In genomic region chr11:6610591-6610990, GRCh38 we compare ENCODE assay signal across 9 cellular contexts. TPM values are rescaled to one million over a fixed set of nuclear protein-coding genes. Genes with fewer than 3 reads are reported as not detected.
DNase-seq lines count a peak whose midpoint lies in the region; ATAC-seq and TF ChIP-seq lines count a peak whose summit lies in the region.
"Had no signal": no experiment of that assay in that cellular context is flagged by ENCODE, and none has a peak within 500 bp of the region (broad histone marks: within the 10 kb centered on the region; RNA-seq: fewer than 3 reads in every experiment).

No MANE protein-coding gene starts in this region.

- no peaks in the 10 kb centered on the region for H3K9me3 ChIP-seq in CD8-positive, alpha-beta T cell (ENCODE audit: low read length)
- H3K9me3 ChIP-seq in Peyer's patch (no peaks in the 10 kb centered on the region), osteoblast (ENCODE audit: low read depth, low read length) (no peaks in the 10 kb centered on the region)

- ATAC-seq in CD8-positive, alpha-beta T cell, result no peak
- ATAC-seq in HG02623 (IDR thresholded peaks at IDR 0.05; ENCODE audit: unreplicated experiment), result no peak

- no peaks in the 10 kb centered on the region for H3K27me3 Mint-ChIP-seq in CD8-positive, alpha-beta T cell (ENCODE audit: low read depth)

- no peak for TF ChIP-seq CTCF in CD8-positive, alpha-beta T cell (IDR thresholded peaks at IDR 0.05)
- TF ChIP-seq CTCF in Peyer's patch (IDR thresholded peaks at IDR 0.05) (no peak), osteoblast (IDR thresholded peaks at IDR 0.05; ENCODE audit: extremely low read depth, low read depth, low read length) (no peak)

- peaks cover 47% of the 10 kb centered on the region for H3K4me1 ChIP-seq in CD8-positive, alpha-beta T cell (ENCODE audit: insufficient read depth, low read length)
- H3K4me1 ChIP-seq in Peyer's patch (peaks cover 0 to 60% (median 16%) of the 10 kb centered on the region in 4 donors), osteoblast (ENCODE audit: insufficient read depth, low read length) (peaks cover 57% of the 10 kb centered on the region)

- no peak overlapping the region for H2AFZ ChIP-seq in osteoblast (ENCODE audit: low read length)

- H3K4me2 ChIP-seq in osteoblast (ENCODE audit: insufficient read depth, low read length), result peak overlapping the region; percentile 82

- peak overlapping the region; percentile 92 for H3K4me3 Mint-ChIP-seq in CD8-positive, alpha-beta T cell

- peaks cover 54% of the 10 kb centered on the region for H3K4me1 Mint-ChIP-seq in CD8-positive, alpha-beta T cell (ENCODE audit: low read depth)

- no peaks in the 10 kb centered on the region for H3K9me3 Mint-ChIP-seq in CD8-positive, alpha-beta T cell

- no peak overlapping the region for H3K27ac ChIP-seq in CD8-positive, alpha-beta T cell (ENCODE audit: low read depth, low read length)
- H3K27ac ChIP-seq in Peyer's patch, result peak overlapping the region in 3 of 4 donors; percentile 93 to 99 (median 94)
- peak overlapping the region; percentile 97 for H3K27ac ChIP-seq in epithelial cell of prostate
- peak overlapping the region; percentile 65 for H3K27ac ChIP-seq in osteoblast (ENCODE audit: low read depth, low read length)

- H3K36me3 ChIP-seq in CD8-positive, alpha-beta T cell (ENCODE audit: insufficient read depth, low read length), result peaks cover 34% of the 10 kb centered on the region
- peaks cover 0 to 47% (median 3%) of the 10 kb centered on the region in 3 donors for H3K36me3 ChIP-seq in Peyer's patch
- H3K36me3 ChIP-seq in osteoblast (ENCODE audit: insufficient read depth, low read length), result peaks cover 58% of the 10 kb centered on the region

- H3K27ac Mint-ChIP-seq in CD8-positive, alpha-beta T cell, result peak overlapping the region; percentile 95

- no peaks in the 10 kb centered on the region for H3K27me3 ChIP-seq in CD8-positive, alpha-beta T cell (ENCODE audit: insufficient read depth, low read length)
- H3K27me3 ChIP-seq in Peyer's patch, result no peaks in the 10 kb centered on the region
- no peaks in the 10 kb centered on the region for H3K27me3 ChIP-seq in osteoblast (ENCODE audit: insufficient read depth, low read length)

- H3K4me3 ChIP-seq in CD8-positive, alpha-beta T cell (ENCODE audit: low read depth, low read length), result no peak overlapping the region
- H3K4me3 ChIP-seq in Peyer's patch (peak overlapping the region in 1 of 4 donors; percentile 71), osteoblast (ENCODE audit: insufficient read depth, low read length) (peak overlapping the region; percentile 78)

- POLR2A ChIA-PET in CD8-positive, alpha-beta T cell (lab: Charles Lee), result interaction anchor here (0.8 to 6.5 kb wide), 4 partner anchors 8 to 72 kb away, joined by 5 to 97 read pairs (median 14); partner anchors contain the start of genes MRPL17 and TPP1

- no peak for TF ChIP-seq POLR2A in Peyer's patch (IDR thresholded peaks at IDR 0.05)

- intact Hi-C loops in CD8-positive, alpha-beta T cell (cut with DNase I, micrococcal nuclease), result loop anchor here (5.0 to 10.0 kb wide), 3 partner anchors 127 to 926 kb away; partner anchors contain the start of genes SMPD1 (in 1 of the 2), TRIM22 (in 1 of the 2) and TRIM5 (in 1 of the 2)

- H3K36me3 Mint-ChIP-seq in CD8-positive, alpha-beta T cell, result peaks cover 46% of the 10 kb centered on the region

- peaks cover 12% of the 10 kb centered on the region for H4K20me1 ChIP-seq in osteoblast (ENCODE audit: insufficient read depth, low read length)

- DNase-seq in CD8-positive, alpha-beta T cell, result peak in 1 of 7 experiments; percentile 46
- DNase-seq in Peyer's patch, result peak in 1 of 3 donors; percentile 45
- DNase-seq in epithelial cell of prostate (ENCODE audit: low read depth, low spot score), result no peak
- no peak for DNase-seq in osteoblast (ENCODE audit: insufficient read length, low spot score, missing footprints)
- DNase-seq in activated CD4-positive, CD25-positive, alpha-beta regulatory T cell treated with anti-CD3 and anti-CD28 coated beads, Interleukin-2, amount 50 U/mL, for 72 hours, result no peak
- DNase-seq in HK-2 (ENCODE audit: unreplicated experiment), result no peak
- no peak for DNase-seq in stimulated activated CD4-positive, alpha-beta T cell treated with anti-CD3 and anti-CD28 coated beads, Interleukin-12 subunit alpha, Interleukin-12 subunit beta, amount 100 ng/mL, for 4 hours
- DNase-seq: NCI-H1092 treated with DMSO at 0.1 percent for 48 hours had no signal

- CTCF ChIA-PET in CD8-positive, alpha-beta T cell (lab: Charles Lee), result interaction anchor here (2.0 to 6.6 kb wide), 4 partner anchors 13 to 95 kb away, joined by 7 to 51 read pairs (median 13); partner anchors contain the start of gene MRPL17

- peaks cover 55% of the 10 kb centered on the region for H3K79me2 ChIP-seq in osteoblast (ENCODE audit: insufficient read depth, low read length)

RNA-seq across cellular contexts. Expression of gene TAF10, which starts 1.4 kb away (rescaled TPM):
- total RNA-seq in CD8-positive, alpha-beta T cell, result 100 to 1,000 TPM; 158 to 161 TPM
- total RNA-seq in Peyer's patch, result 10 to 100 TPM; 55.9 to 90.8 (median 74.5) TPM
- total RNA-seq in osteoblast, result 23.5 and 28.0 TPM in 2 replicates

RNA-seq across cellular contexts. Expression of gene ILK, which starts 7.0 kb away (rescaled TPM):
- 10 to 100 TPM; 26.6 to 31.6 TPM for total RNA-seq in CD8-positive, alpha-beta T cell
- total RNA-seq in Peyer's patch, result 100 to 1,000 TPM in 2 of 4 donors, 10 to 100 TPM in 2; 81.1 to 121 (median 97.3) TPM
- total RNA-seq in osteoblast, result 151 and 176 TPM in 2 replicates

RNA-seq across cellular contexts. Expression of gene RRP8, which starts 7.2 kb away (rescaled TPM):
- total RNA-seq in CD8-positive, alpha-beta T cell, result 10 to 100 TPM; 29.1 to 31.3 TPM
- 10 to 100 TPM; 11.4 to 28.9 (median 17.5) TPM for total RNA-seq in Peyer's patch
- 7.2 and 10.6 TPM in 2 replicates for total RNA-seq in osteoblast

RNA-seq across cellular contexts. Expression of gene TPP1, which starts 8.6 kb away (rescaled TPM):
- total RNA-seq in CD8-positive, alpha-beta T cell, result 10 to 100 TPM; 31.1 to 34.8 TPM
- total RNA-seq in Peyer's patch (100 to 1,000 TPM in 3 of 4 donors, 10 to 100 TPM in 1; 79.2 to 232 (median 134) TPM), osteoblast (120 and 127 TPM in 2 replicates)

RNA-seq across cellular contexts. Expression of gene DCHS1, which starts 45.0 kb away (rescaled TPM):
- total RNA-seq in CD8-positive, alpha-beta T cell, result 10 to 100 TPM; 11.1 TPM
- total RNA-seq in Peyer's patch (10 to 100 TPM in 2 of 4 donors, 1 to 10 TPM in 2; 2.8 to 12.4 (median 9.7) TPM), osteoblast (0.59 and 1.1 TPM in 2 replicates)
